In the genomic region with DNA sequence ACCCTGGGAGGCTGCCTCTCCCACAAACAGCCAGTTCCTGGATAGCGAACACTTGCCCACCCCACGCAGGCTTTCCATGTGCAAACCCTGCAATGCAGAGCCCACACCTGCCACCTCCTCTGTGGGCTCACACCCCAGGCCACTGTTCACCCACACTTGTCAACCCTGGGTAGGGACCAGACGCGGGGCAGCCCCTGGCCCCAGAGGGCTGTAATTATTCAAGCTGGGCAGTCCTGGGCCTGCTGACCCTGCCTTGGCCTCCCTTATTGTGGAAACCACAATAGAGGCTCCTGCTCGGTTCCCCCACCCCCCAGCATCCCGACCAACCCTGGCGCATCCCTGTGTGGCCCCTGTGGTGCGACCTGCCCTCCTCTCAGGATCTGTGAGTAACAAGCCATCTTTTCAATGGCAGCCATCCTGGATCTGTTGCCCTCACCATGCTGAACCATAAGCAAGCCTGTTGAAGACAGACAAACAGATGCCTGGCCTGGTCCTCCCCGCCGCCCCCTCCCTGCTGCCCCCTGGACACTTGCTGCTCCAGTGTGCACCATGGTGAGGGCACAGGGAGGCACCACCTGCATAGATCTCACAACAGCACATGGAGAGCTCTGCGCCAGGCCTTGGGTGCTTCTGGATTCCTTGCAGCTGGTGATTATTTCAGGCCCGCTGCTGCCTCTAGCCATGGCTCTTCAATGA, we compare ENCODE assay signal across 24 cellular contexts. TPM values are rescaled to one million over a fixed set of nuclear protein-coding genes. Genes with fewer than 3 reads are reported as not detected.
DNase-seq lines count a peak whose midpoint lies in the region; FAIRE-seq and TF ChIP-seq lines count a peak whose summit lies in the region.
"Had no signal": no experiment of that assay in that cellular context is flagged by ENCODE, and none has a peak within 500 bp of the region (broad histone marks: within the 10 kb centered on the region; RNA-seq: fewer than 3 reads in every experiment).

No MANE protein-coding gene starts in this region.

- no peaks in the 10 kb centered on the region for H3F3A ChIP-seq in neural progenitor cell (ENCODE audit: low read depth)

- H3K36me3 ChIP-seq in H1 (ENCODE audit: control insufficient read depth in 2 of 4, insufficient read depth in 4 of 4, low read length in 3 of 4) (no peaks in the 10 kb centered on the region), neural progenitor cell (no peaks in the 10 kb centered on the region), stomach (no peaks in the 10 kb centered on the region), mesenchymal stem cell (ENCODE audit: control insufficient read depth in 1 of 2, insufficient read depth in 2 of 2, low read depth in 1 of 2, low read length in 2 of 2) (no peaks in the 10 kb centered on the region)
- H3K36me3 ChIP-seq: BE2C had no signal

- no peak for FAIRE-seq in H1 (lab: Jason Lieb, UNC)
- FAIRE-seq: A204.1, GM12878, K562 had no signal

- H3K18ac ChIP-seq in H1 (ENCODE audit: extremely low read depth, low read length) (no peak overlapping the region), mesenchymal stem cell (ENCODE audit: low read depth in 1 of 2, low read length in 2 of 2) (no peak overlapping the region)

- no peak overlapping the region for H3K4me3 ChIP-seq in H1 (ENCODE audit: extremely low read depth in 1 of 4, insufficient read depth in 2 of 4, low read depth in 3 of 4, low read length in 4 of 4)
- H3K4me3 ChIP-seq in neural progenitor cell, result no peak overlapping the region
- H3K4me3 ChIP-seq in stomach, result no peak overlapping the region
- peak overlapping the region in 1 of 2 experiments; percentile 2 for H3K4me3 ChIP-seq in mesenchymal stem cell (ENCODE audit: insufficient read depth in 1 of 2, low read depth in 1 of 2, low read length in 2 of 2)
- H3K4me3 ChIP-seq: GM12878, GM23248, K562 had no signal

- no peak for TF ChIP-seq EP300 in H1 (IDR thresholded peaks at IDR 0.05; ENCODE audit: borderline replicate concordance in 1 of 2, low read depth in 2 of 2, low read length in 2 of 2)
- TF ChIP-seq EP300 in stomach (IDR thresholded peaks at IDR 0.05), result no peak

- H2BK120ac ChIP-seq in H1 (replicated peaks; ENCODE audit: low read depth, low read length) (no peak overlapping the region), mesenchymal stem cell (ENCODE audit: low read depth, low read length) (no peak overlapping the region)

- TF ChIP-seq POLR2A in H1 (IDR thresholded peaks at IDR 0.05; ENCODE audit: control extremely low read depth in 1 of 2, low read depth in 2 of 2, low read length in 2 of 2), result no peak
- TF ChIP-seq POLR2A in stomach (IDR thresholded peaks at IDR 0.05), result no peak

- H3K9ac ChIP-seq in H1 (replicated peaks in 1 of 4; ENCODE audit: extremely low read depth in 1 of 4, low read depth in 3 of 4, low read length in 3 of 4) (no peak overlapping the region), neural progenitor cell (no peak overlapping the region), mesenchymal stem cell (ENCODE audit: low read length) (no peak overlapping the region)
- H3K9ac ChIP-seq: GM23248 had no signal

- H4K8ac ChIP-seq in H1 (ENCODE audit: extremely low read depth, insufficient read depth, low read length) (peak overlapping the region; percentile 71; the same call in 1 of the 2 replicates), mesenchymal stem cell (ENCODE audit: low read length) (no peak overlapping the region)

- no peak overlapping the region for H4K5ac ChIP-seq in H1 (ENCODE audit: insufficient read length, low read depth, low read length)

- H3K79me1 ChIP-seq in H1 (ENCODE audit: low read depth, low read length) (no peaks in the 10 kb centered on the region; the same call in 1 of the 2 replicates), mesenchymal stem cell (replicated peaks; ENCODE audit: low read length, poor library complexity, severe bottlenecking) (no peaks in the 10 kb centered on the region)

- no peak overlapping the region for H2BK15ac ChIP-seq in H1 (ENCODE audit: low read length)
- no peak overlapping the region for H2BK15ac ChIP-seq in mesenchymal stem cell (ENCODE audit: low read depth, poor library complexity, severe bottlenecking)

- POLR2A ChIA-PET in H1 (lab: Charles Lee; ENCODE audit: partially characterized antibody), result interaction anchor here (1.2 kb wide), 1 partner anchor 17 kb away, joined by 4 read pairs; no protein-coding TSS in a partner anchor

- CTCF ChIA-PET in activated naive CD4-positive, alpha-beta T cell treated with anti-CD3 and anti-CD28 coated beads, Interleukin-2, amount 10 ng/mL, durations not matched to agents 7 days and 5 days (lab: Charles Lee), result no interaction called here
- CTCF ChIA-PET in H1 (lab: Charles Lee; ENCODE audit: partially characterized antibody), result interaction anchor here (0.5 to 0.8 kb wide), 3 partner anchors 68 to 168 kb away, joined by 3 read pairs; no protein-coding TSS in a partner anchor

- no peak overlapping the region for H2AK5ac ChIP-seq in H1 (ENCODE audit: low read depth, low read length)
- H2AK5ac ChIP-seq in mesenchymal stem cell (ENCODE audit: low read length, severe bottlenecking), result no peak overlapping the region

- TF ChIP-seq CTCF in H1 (IDR thresholded peaks at IDR 0.05; ENCODE audit: control extremely low read depth in 1 of 3, insufficient read depth in 1 of 3, low read depth in 1 of 3, low read length in 3 of 3) (no peak), neural progenitor cell (IDR thresholded peaks at IDR 0.05) (no peak), stomach (IDR thresholded peaks at IDR 0.05) (no peak)

- H2BK5ac ChIP-seq in H1 (ENCODE audit: low read depth, low read length) (no peak overlapping the region), mesenchymal stem cell (ENCODE audit: low read depth, low read length, poor library complexity, severe bottlenecking) (no peak overlapping the region)

- H3K79me2 ChIP-seq in H1 (ENCODE audit: control insufficient read depth in 1 of 2, insufficient read depth in 2 of 2, low read length in 2 of 2) (no peaks in the 10 kb centered on the region), neural progenitor cell (ENCODE audit: low read depth) (no peaks in the 10 kb centered on the region)

- H3K23me2 ChIP-seq in H1 (ENCODE audit: low read depth, low read length), result no peaks in the 10 kb centered on the region

- no peak overlapping the region for H2BK20ac ChIP-seq in H1 (ENCODE audit: low read length)

- H3K4me3 Mint-ChIP-seq in activated naive CD4-positive, alpha-beta T cell treated with anti-CD3 and anti-CD28 coated beads, Interleukin-2, amount 10 ng/mL, durations not matched to agents 7 days and 5 days, result no peak overlapping the region
- no peak overlapping the region for H3K4me3 Mint-ChIP-seq in neural progenitor cell
- H3K4me3 Mint-ChIP-seq: CD4-positive, CD25-positive, alpha-beta regulatory T cell; CD8-positive, alpha-beta memory T cell; H9 had no signal

- no peaks in the 10 kb centered on the region for H3K4me1 Mint-ChIP-seq in activated naive CD4-positive, alpha-beta T cell treated with anti-CD3 and anti-CD28 coated beads, Interleukin-2, amount 10 ng/mL, durations not matched to agents 7 days and 5 days
- H3K4me1 Mint-ChIP-seq in neural progenitor cell, result peaks cover 7% of the 10 kb centered on the region
- H3K4me1 Mint-ChIP-seq: CD4-positive, CD25-positive, alpha-beta regulatory T cell; CD8-positive, alpha-beta memory T cell had no signal

- H3K36me3 Mint-ChIP-seq in activated naive CD4-positive, alpha-beta T cell treated with anti-CD3 and anti-CD28 coated beads, Interleukin-2, amount 10 ng/mL, durations not matched to agents 7 days and 5 days, result no peaks in the 10 kb centered on the region
- H3K36me3 Mint-ChIP-seq in neural progenitor cell, result no peaks in the 10 kb centered on the region
- H3K36me3 Mint-ChIP-seq: CD4-positive, CD25-positive, alpha-beta regulatory T cell had no signal

- H3K27ac Mint-ChIP-seq in activated naive CD4-positive, alpha-beta T cell treated with anti-CD3 and anti-CD28 coated beads, Interleukin-2, amount 10 ng/mL, durations not matched to agents 7 days and 5 days, result peak overlapping the region; percentile 37
- no peak overlapping the region for H3K27ac Mint-ChIP-seq in neural progenitor cell
- H3K27ac Mint-ChIP-seq: CD8-positive, alpha-beta memory T cell; H9 had no signal

- H3K14ac ChIP-seq in H1 (ENCODE audit: insufficient read length), result no peak overlapping the region
- H3K14ac ChIP-seq in mesenchymal stem cell (ENCODE audit: low read length in 2 of 2), result no peak overlapping the region

- H3K4me1 ChIP-seq in H1 (replicated peaks in 1 of 4; ENCODE audit: control insufficient read depth in 3 of 4, insufficient read depth in 4 of 4, low read length in 3 of 4), result peaks cover 0 to 4% (median 0%) of the 10 kb centered on the region in 4 experiments; a peak in 1 of 7 replicates
- H3K4me1 ChIP-seq in neural progenitor cell, result peaks cover 10% of the 10 kb centered on the region
- no peaks in the 10 kb centered on the region for H3K4me1 ChIP-seq in stomach
- H3K4me1 ChIP-seq in mesenchymal stem cell (ENCODE audit: control insufficient read depth, insufficient read depth, low read depth, low read length), result no peaks in the 10 kb centered on the region
- H3K4me1 ChIP-seq: BE2C had no signal

- no peak for DNase-seq in activated naive CD4-positive, alpha-beta T cell treated with anti-CD3 and anti-CD28 coated beads, Interleukin-2, amount 10 ng/mL, durations not matched to agents 7 days and 5 days
- DNase-seq in activated naive CD4-positive, alpha-beta T cell treated with Interleukin-2 at 50 U/mL for 16 hours, result no peak
- DNase-seq in H1 (ENCODE audit: low read depth in 1 of 2, low spot score in 2 of 2) (no peak), neural progenitor cell (ENCODE audit: low spot score) (peak; percentile 55), stomach (peak; percentile 19), mesenchymal stem cell (no peak), NCI-H2107 (lab: John Stamatoyannopoulos, UW) (no peak), cortex of kidney (lab: John Stamatoyannopoulos, UW) (no peak)
- DNase-seq: ACHN; BE2C; C1 segment of cervical spinal cord; CD4-positive, CD25-positive, alpha-beta regulatory T cell; CD8-positive, alpha-beta memory T cell; COR-L47; DMS 273 treated with DMSO at 0.1 percent for 48 hours; DMS53; DND-41; EL; GM23248; H9; IMR-90 had no signal

- no peak for TF ChIP-seq RAD21 in H1 (IDR thresholded peaks at IDR 0.05 in 1 of 2, conservative IDR thresholded peaks at IDR 0.05 in 1 of 2; ENCODE audit: low read depth in 2 of 2, low read length in 2 of 2)

- H4K91ac ChIP-seq in H1 (replicated peaks; ENCODE audit: insufficient read length, low read length), result no peak overlapping the region
- no peak overlapping the region for H4K91ac ChIP-seq in mesenchymal stem cell (ENCODE audit: low read length)

- H2AFZ ChIP-seq in H1 (ENCODE audit: low read length) (no peak overlapping the region), neural progenitor cell (replicated peaks) (peak overlapping the region; percentile 29), mesenchymal stem cell (ENCODE audit: low read depth, low read length) (no peak overlapping the region)
- H2AFZ ChIP-seq: GM23248 had no signal

- peaks cover 2% of the 10 kb centered on the region for H3K9me3 Mint-ChIP-seq in activated naive CD4-positive, alpha-beta T cell treated with anti-CD3 and anti-CD28 coated beads, Interleukin-2, amount 10 ng/mL, durations not matched to agents 7 days and 5 days
- H3K9me3 Mint-ChIP-seq in neural progenitor cell, result no peaks in the 10 kb centered on the region

- H4K20me1 ChIP-seq in H1 (replicated peaks in 1 of 2; ENCODE audit: control insufficient read depth in 1 of 2, insufficient read depth in 2 of 2, low read length in 2 of 2), result no peaks in the 10 kb centered on the region
- no peaks in the 10 kb centered on the region for H4K20me1 ChIP-seq in neural progenitor cell (ENCODE audit: low read depth)

- no peak overlapping the region for H3K56ac ChIP-seq in H1 (replicated peaks; ENCODE audit: insufficient read length, low read depth, low read length)

- no peak overlapping the region for H3K4me2 ChIP-seq in H1 (ENCODE audit: insufficient read depth in 1 of 2, low read depth in 2 of 2, low read length in 2 of 2)
- H3K4me2 ChIP-seq in neural progenitor cell, result no peak overlapping the region
- no peak overlapping the region for H3K4me2 ChIP-seq in mesenchymal stem cell (ENCODE audit: low read length, poor library complexity, severe bottlenecking)

- H3K27ac ChIP-seq in H1 (ENCODE audit: low read depth, low read length) (no peak overlapping the region), neural progenitor cell (no peak overlapping the region), stomach (no peak overlapping the region), mesenchymal stem cell (ENCODE audit: low read length, poor library complexity, severe bottlenecking) (no peak overlapping the region)
- H3K27ac ChIP-seq: GM23248 had no signal

- H3K9me3 ChIP-seq in H1 (ENCODE audit: insufficient read depth in 2 of 2, low read depth in 1 of 2, low read length in 1 of 2) (0 out of 4 replicates have a peak, but pooled peaks cover 0 to 2% of the 10 kb centered on the region in 2 experiments), neural progenitor cell (ENCODE audit: low read depth) (no peaks in the 10 kb centered on the region), stomach (peaks cover 0 to 6% (median under 1%) of the 10 kb centered on the region in 4 donors), mesenchymal stem cell (ENCODE audit: control insufficient read depth, low read length) (no peaks in the 10 kb centered on the region)
- H3K9me3 ChIP-seq: BE2C had no signal

- 83% methylated on average over 12 of the region's 12 CpGs; no CpG with 5 or more reads in 1 of the 2 experiments for WGBS in H1 (ENCODE audit: extremely low coverage in 1 of 2, insufficient coverage in 1 of 2, insufficient read length in 1 of 2, insufficient replicate concordance in 2 of 2, low coverage in 1 of 2, low lambda C conversion rate in 2 of 2, missing lambda C conversion rate in 1 of 2), 2 experiments
- 82 to 94% (median 86%) methylated on average over 5 to 12 of the region's 12 CpGs for WGBS in stomach, 5 donors
- 82% methylated on average over 11 of the region's 12 CpGs for WGBS in mesenchymal stem cell

- intact Hi-C loops in stomach (cut with DNase I; ENCODE audit: low total_unique reads), result no loop called here

- H3K27me3 Mint-ChIP-seq in activated naive CD4-positive, alpha-beta T cell treated with anti-CD3 and anti-CD28 coated beads, Interleukin-2, amount 10 ng/mL, durations not matched to agents 7 days and 5 days, result peaks cover 8% of the 10 kb centered on the region
- H3K27me3 Mint-ChIP-seq in neural progenitor cell (ENCODE audit: insufficient read depth, low read depth), result peaks cover 3% of the 10 kb centered on the region

- H3K27me3 ChIP-seq in H1 (replicated peaks in 1 of 4; ENCODE audit: control insufficient read depth in 3 of 4, extremely low read depth in 1 of 4, insufficient read depth in 3 of 4, low read length in 3 of 4) (no peaks in the 10 kb centered on the region), neural progenitor cell (no peaks in the 10 kb centered on the region), stomach (no peaks in the 10 kb centered on the region), mesenchymal stem cell (ENCODE audit: control insufficient read depth in 1 of 2, insufficient read depth in 1 of 2, low read length in 2 of 2) (peaks cover 0 to 8% of the 10 kb centered on the region in 2 experiments)
- H3K27me3 ChIP-seq: BE2C had no signal

- H2BK12ac ChIP-seq in H1 (ENCODE audit: low read depth, low read length), result no peak overlapping the region
- no peak overlapping the region for H2BK12ac ChIP-seq in mesenchymal stem cell (ENCODE audit: low read length in 2 of 2)

- H3K23ac ChIP-seq in H1 (ENCODE audit: insufficient read length) (no peak overlapping the region), mesenchymal stem cell (ENCODE audit: low read length in 2 of 2) (no peak overlapping the region)

- no peak overlapping the region for H3K4ac ChIP-seq in H1 (replicated peaks; ENCODE audit: insufficient read length, low read depth, low read length)
- no peak overlapping the region for H3K4ac ChIP-seq in mesenchymal stem cell (ENCODE audit: low read depth in 1 of 2, low read length in 2 of 2)

RNA-seq across cellular contexts. Expression of a gene that starts 15.8 kb away (rescaled TPM):
- total RNA-seq in H1 (2021; fragmentation: NEBNext Ultra II Directional; extraction: Animal tissue kit (Norgen Biotek cat#: 25700)), result 49.6 and 54.1 TPM in 2 replicates
- polyA plus RNA-seq in H1 (2011; rRNA removed), result 26.5 and 32.0 TPM in 2 replicates
- 33.5 TPM for polyA plus RNA-seq in H1 (2011; cell fraction: cytosol; rRNA removed)
- 24.1 TPM for polyA plus RNA-seq in H1 (2011; cell fraction: nucleus; rRNA removed)
- polyA plus RNA-seq in H1 (2012, experiment 1 of 2), result 27.1 to 31.9 TPM (median 29.9 TPM) in 4 replicates
- polyA plus RNA-seq in H1 (2012, experiment 2 of 2), result 6.2 TPM
- 28.9 TPM for polyA plus RNA-seq in H1 (2013, experiment 1 of 2)
- polyA plus RNA-seq in H1 (2013, experiment 2 of 2), result 28.0 TPM
- polyA minus RNA-seq in H1 (2011; rRNA and poly(A)+ RNA removed), result 62.7 and 66.1 TPM in 2 replicates
- polyA minus RNA-seq in H1 (2011; cell fraction: cytosol; rRNA and poly(A)+ RNA removed), result 38.2 TPM
- 61.8 TPM for polyA minus RNA-seq in H1 (2011; cell fraction: nucleus; rRNA and poly(A)+ RNA removed)
- 59.3 and 65.9 TPM in 2 replicates for total RNA-seq in neural progenitor cell (ENCODE audit: low replicate concordance)
- total RNA-seq in stomach, result 100 to 1,000 TPM in 2 of 5 donors, 10 to 100 TPM in 3; 60.9 to 162 (median 84.3) TPM
- 10 to 100 TPM; 13.5 to 23.4 (median 19.6) TPM for polyA plus RNA-seq in stomach
- polyA plus RNA-seq in mesenchymal stem cell (2013, experiment 1 of 2), result 37.0 TPM
- 38.1 TPM for polyA plus RNA-seq in mesenchymal stem cell (2013, experiment 2 of 2)

Comparison
In these comparisons a context has a peak if more than half of its experiments do, and no peak if none do; other contexts are left out.
1. DNase-seq: peak in neural progenitor cell (single experiment) and stomach (single experiment); none in activated naive CD4-positive, alpha-beta T cell treated with anti-CD3 and anti-CD28 coated beads, Interleukin-2, amount 10 ng/mL, durations not matched to agents 7 days and 5 days (single experiment), activated naive CD4-positive, alpha-beta T cell treated with Interleukin-2 at 50 U/mL for 16 hours (single experiment), H1 (0 of 2), mesenchymal stem cell (single experiment), NCI-H2107 (single experiment) and cortex of kidney (single experiment).